In the genomic region with DNA sequence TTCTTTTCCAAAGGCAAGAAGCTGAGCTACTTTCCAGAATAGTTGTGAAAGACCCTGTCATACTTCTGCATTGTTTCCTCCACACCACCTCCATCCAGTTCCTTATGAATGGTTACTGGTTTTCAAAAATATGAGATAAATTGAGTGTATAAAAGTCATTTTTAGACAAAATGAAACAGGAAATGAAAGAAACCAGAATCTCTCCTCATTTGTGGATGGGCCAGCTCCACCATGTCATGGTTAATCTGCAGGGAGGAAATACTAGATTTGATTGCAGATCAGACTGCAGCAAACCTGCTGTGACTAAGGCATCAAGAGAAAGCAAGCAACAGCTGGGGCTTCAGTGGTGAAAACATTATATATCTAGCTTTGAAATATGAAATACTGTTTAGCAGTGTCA, we compare ENCODE assay signal across 15 cellular contexts. TPM values are rescaled to one million over a fixed set of nuclear protein-coding genes. Genes with fewer than 3 reads are reported as not detected.
DNase-seq lines count a peak whose midpoint lies in the region; ATAC-seq lines count a peak whose summit lies in the region.
"Had no signal": no experiment of that assay in that cellular context is flagged by ENCODE, and none has a peak within 500 bp of the region (broad histone marks: within the 10 kb centered on the region; RNA-seq: fewer than 3 reads in every experiment).

No MANE protein-coding gene starts in this region.

- H3K36me3 Mint-ChIP-seq in activated CD8-positive, alpha-beta memory T cell treated with anti-CD3 and anti-CD28 coated beads, Interleukin-2, amount 10 ng/mL, durations not matched to agents 7 days and 5 days: no peaks in the 10 kb centered on the region
- no peaks in the 10 kb centered on the region for H3K36me3 Mint-ChIP-seq in activated CD4-positive, alpha-beta memory T cell treated with anti-CD3 and anti-CD28 coated beads for 36 hours

- CTCF ChIA-PET in activated CD8-positive, alpha-beta memory T cell treated with anti-CD3 and anti-CD28 coated beads, Interleukin-2, amount 10 ng/mL, durations not matched to agents 7 days and 5 days (lab: Charles Lee): no interaction called here
- CTCF ChIA-PET in activated CD4-positive, alpha-beta memory T cell treated with anti-CD3 and anti-CD28 coated beads for 36 hours (lab: Charles Lee): no interaction called here

- no peaks in the 10 kb centered on the region for H3K9me3 Mint-ChIP-seq in stimulated activated naive CD8-positive, alpha-beta T cell treated with anti-CD3 and anti-CD28 coated beads, Interleukin-15, amount 100 ng/mL, for 72 hours
- H3K9me3 Mint-ChIP-seq in activated CD8-positive, alpha-beta memory T cell treated with anti-CD3 and anti-CD28 coated beads, Interleukin-2, amount 10 ng/mL, durations not matched to agents 7 days and 5 days (ENCODE audit: low read depth): no peaks in the 10 kb centered on the region
- no peaks in the 10 kb centered on the region for H3K9me3 Mint-ChIP-seq in activated CD4-positive, alpha-beta memory T cell treated with anti-CD3 and anti-CD28 coated beads for 36 hours

- ATAC-seq in GM18498 (IDR thresholded peaks at IDR 0.05; ENCODE audit: unreplicated experiment) (peak; percentile 23), GM19468 (IDR thresholded peaks at IDR 0.05; ENCODE audit: extremely low read depth, unreplicated experiment) (peak; percentile 12), HG03039 (IDR thresholded peaks at IDR 0.05; ENCODE audit: unreplicated experiment) (peak; percentile 10)
- no peak for ATAC-seq in stimulated activated naive CD8-positive, alpha-beta T cell treated with anti-CD3 and anti-CD28 coated beads, Interleukin-15, amount 100 ng/mL, for 72 hours
- no peak for ATAC-seq in activated CD8-positive, alpha-beta memory T cell treated with anti-CD3 and anti-CD28 coated beads, Interleukin-2, amount 10 ng/mL, durations not matched to agents 7 days and 5 days
- ATAC-seq: stimulated activated naive CD8-positive, alpha-beta T cell treated with anti-CD3 and anti-CD28 coated beads, Interleukin-15, Interleukin-2, amounts not matched to agents 100 U/mL and 50 U/mL, for 24 hours had no signal

- intact Hi-C loops in activated CD4-positive, alpha-beta memory T cell treated with anti-CD3 and anti-CD28 coated beads for 36 hours (cut with micrococcal nuclease): loop anchor here (10.0 kb wide), 1 partner anchor 430 kb away; no protein-coding TSS in a partner anchor

- POLR2A ChIA-PET in activated CD4-positive, alpha-beta memory T cell treated with anti-CD3 and anti-CD28 coated beads for 36 hours (lab: Charles Lee): no interaction called here

- no peak overlapping the region for H3K4me3 Mint-ChIP-seq in stimulated activated naive CD8-positive, alpha-beta T cell treated with anti-CD3 and anti-CD28 coated beads, Interleukin-15, amount 100 ng/mL, for 72 hours
- no peak overlapping the region for H3K4me3 Mint-ChIP-seq in activated CD8-positive, alpha-beta memory T cell treated with anti-CD3 and anti-CD28 coated beads, Interleukin-2, amount 10 ng/mL, durations not matched to agents 7 days and 5 days
- no peak overlapping the region for H3K4me3 Mint-ChIP-seq in activated CD4-positive, alpha-beta memory T cell treated with anti-CD3 and anti-CD28 coated beads for 36 hours

- no peak overlapping the region for H3K27ac Mint-ChIP-seq in stimulated activated naive CD8-positive, alpha-beta T cell treated with anti-CD3 and anti-CD28 coated beads, Interleukin-15, amount 100 ng/mL, for 72 hours
- H3K27ac Mint-ChIP-seq in activated CD8-positive, alpha-beta memory T cell treated with anti-CD3 and anti-CD28 coated beads, Interleukin-2, amount 10 ng/mL, durations not matched to agents 7 days and 5 days: no peak overlapping the region
- no peak overlapping the region for H3K27ac Mint-ChIP-seq in activated CD4-positive, alpha-beta memory T cell treated with anti-CD3 and anti-CD28 coated beads for 36 hours

- no peaks in the 10 kb centered on the region for H3K4me1 Mint-ChIP-seq in stimulated activated naive CD8-positive, alpha-beta T cell treated with anti-CD3 and anti-CD28 coated beads, Interleukin-15, amount 100 ng/mL, for 72 hours
- peaks cover 7% of the 10 kb centered on the region for H3K4me1 Mint-ChIP-seq in activated CD8-positive, alpha-beta memory T cell treated with anti-CD3 and anti-CD28 coated beads, Interleukin-2, amount 10 ng/mL, durations not matched to agents 7 days and 5 days
- peaks cover 9% of the 10 kb centered on the region for H3K4me1 Mint-ChIP-seq in activated CD4-positive, alpha-beta memory T cell treated with anti-CD3 and anti-CD28 coated beads for 36 hours (ENCODE audit: low read depth)

- DNase-seq in NOMO-1 treated with DMSO at 0.1 percent for 48 hours (lab: John Stamatoyannopoulos, UW; ENCODE audit: unreplicated experiment) (peak; percentile 19), NCI-H82 (lab: John Stamatoyannopoulos, UW) (no peak)
- no peak for DNase-seq in stimulated activated naive CD8-positive, alpha-beta T cell treated with anti-CD3 and anti-CD28 coated beads, Interleukin-15, amount 100 ng/mL, for 72 hours
- no peak for DNase-seq in activated CD8-positive, alpha-beta memory T cell treated with anti-CD3 and anti-CD28 coated beads, Interleukin-2, amount 10 ng/mL, durations not matched to agents 7 days and 5 days
- DNase-seq in activated CD4-positive, alpha-beta memory T cell treated with anti-CD3 and anti-CD28 coated beads for 36 hours: no peak
- DNase-seq: activated CD8-positive, alpha-beta memory T cell treated with anti-CD3 and anti-CD28 coated beads, Interleukin-2, amount 50 U/mL, for 4 hours; Caco-2; spleen; stimulated activated naive CD8-positive, alpha-beta T cell treated with anti-CD3 and anti-CD28 coated beads, Interleukin-15, Interleukin-2, amounts not matched to agents 100 U/mL and 50 U/mL, for 24 hours; SW 1271 had no signal

- peaks cover 8% of the 10 kb centered on the region for H3K27me3 Mint-ChIP-seq in stimulated activated naive CD8-positive, alpha-beta T cell treated with anti-CD3 and anti-CD28 coated beads, Interleukin-15, amount 100 ng/mL, for 72 hours
- H3K27me3 Mint-ChIP-seq in activated CD8-positive, alpha-beta memory T cell treated with anti-CD3 and anti-CD28 coated beads, Interleukin-2, amount 10 ng/mL, durations not matched to agents 7 days and 5 days: peaks cover 8% of the 10 kb centered on the region
- peaks cover 7% of the 10 kb centered on the region for H3K27me3 Mint-ChIP-seq in activated CD4-positive, alpha-beta memory T cell treated with anti-CD3 and anti-CD28 coated beads for 36 hours

RNA-seq across cellular contexts. Expression of a gene that starts 23.8 kb away (rescaled TPM):
- total RNA-seq in activated CD8-positive, alpha-beta memory T cell treated with anti-CD3 and anti-CD28 coated beads, Interleukin-2, amount 10 ng/mL, durations not matched to agents 7 days and 5 days: not detected
- total RNA-seq in activated CD4-positive, alpha-beta memory T cell treated with anti-CD3 and anti-CD28 coated beads for 36 hours: not detected
- total RNA-seq: Caco-2, endothelial cell of umbilical vein, myocyte, spleen had no signal

Comparison
In these comparisons a context has a peak if more than half of its experiments do, and no peak if none do; other contexts are left out.
1. ATAC-seq: peak in GM18498 (single experiment), GM19468 (single experiment) and HG03039 (single experiment); none in stimulated activated naive CD8-positive, alpha-beta T cell treated with anti-CD3 and anti-CD28 coated beads, Interleukin-15, amount 100 ng/mL, for 72 hours (single experiment) and activated CD8-positive, alpha-beta memory T cell treated with anti-CD3 and anti-CD28 coated beads, Interleukin-2, amount 10 ng/mL, durations not matched to agents 7 days and 5 days (single experiment).